1 cellular context compared by ENCODE assay signal in the genomic region with DNA sequence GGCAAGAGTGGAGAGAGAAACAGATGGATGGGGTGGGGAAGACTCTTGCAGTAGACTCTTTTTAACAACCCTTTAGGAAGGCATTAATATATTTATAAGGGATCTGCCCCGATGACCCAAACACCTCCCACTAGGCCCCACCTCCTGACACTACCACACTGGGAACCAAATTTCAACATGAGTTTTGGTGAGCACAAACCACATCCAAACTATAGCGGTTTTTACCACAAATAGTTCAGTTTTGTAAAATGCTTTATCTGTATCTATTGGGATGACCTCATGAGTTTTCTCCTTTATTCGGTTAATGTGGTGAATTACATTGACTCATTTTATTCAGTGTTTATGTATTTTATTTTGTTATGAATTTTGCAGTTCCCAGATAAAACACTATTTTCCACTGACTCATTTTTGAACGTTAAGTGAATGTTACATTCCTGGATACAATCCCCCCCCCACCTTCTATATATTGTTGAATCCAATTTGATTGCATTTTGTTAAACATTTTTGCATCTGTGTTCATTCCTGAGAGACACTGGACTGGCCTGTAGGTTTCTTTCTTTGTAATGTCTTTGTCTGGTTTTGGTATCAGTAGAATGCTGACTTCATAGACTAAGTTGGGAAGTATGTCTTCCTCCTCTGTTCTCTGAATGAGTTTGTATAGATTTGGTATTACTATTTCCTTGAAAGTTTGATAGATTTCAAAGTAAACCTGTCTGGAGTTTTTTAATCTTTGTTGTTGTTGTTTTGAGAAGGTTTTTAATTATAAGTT.
A peak's percentile ranks its signal among the peaks of the same experiment; 100 is the strongest.
TF ChIP-seq lines count a peak whose summit lies in the region.

No MANE protein-coding gene starts in this region.

TF ChIP-seq in GM12878, 131 proteins besides CTCF, POLR2A, EP300 and RAD21 (continued from another document):
- TF ChIP-seq CEBPZ (IDR thresholded peaks at IDR 0.05; ENCODE audit: low read depth, low read length): no peak
- TF ChIP-seq, protein P1, sequence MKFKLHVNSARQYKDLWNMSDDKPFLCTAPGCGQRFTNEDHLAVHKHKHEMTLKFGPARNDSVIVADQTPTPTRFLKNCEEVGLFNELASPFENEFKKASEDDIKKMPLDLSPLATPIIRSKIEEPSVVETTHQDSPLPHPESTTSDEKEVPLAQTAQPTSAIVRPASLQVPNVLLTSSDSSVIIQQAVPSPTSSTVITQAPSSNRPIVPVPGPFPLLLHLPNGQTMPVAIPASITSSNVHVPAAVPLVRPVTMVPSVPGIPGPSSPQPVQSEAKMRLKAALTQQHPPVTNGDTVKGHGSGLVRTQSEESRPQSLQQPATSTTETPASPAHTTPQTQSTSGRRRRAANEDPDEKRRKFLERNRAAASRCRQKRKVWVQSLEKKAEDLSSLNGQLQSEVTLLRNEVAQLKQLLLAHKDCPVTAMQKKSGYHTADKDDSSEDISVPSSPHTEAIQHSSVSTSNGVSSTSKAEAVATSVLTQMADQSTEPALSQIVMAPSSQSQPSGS (IDR thresholded peaks at IDR 0.05; ENCODE audit: low read length): peak; percentile 29; the same call in 1 of the 2 replicates
- peak; percentile 66 for TF ChIP-seq JUNB (IDR thresholded peaks at IDR 0.05)
- TF ChIP-seq, protein P2, sequence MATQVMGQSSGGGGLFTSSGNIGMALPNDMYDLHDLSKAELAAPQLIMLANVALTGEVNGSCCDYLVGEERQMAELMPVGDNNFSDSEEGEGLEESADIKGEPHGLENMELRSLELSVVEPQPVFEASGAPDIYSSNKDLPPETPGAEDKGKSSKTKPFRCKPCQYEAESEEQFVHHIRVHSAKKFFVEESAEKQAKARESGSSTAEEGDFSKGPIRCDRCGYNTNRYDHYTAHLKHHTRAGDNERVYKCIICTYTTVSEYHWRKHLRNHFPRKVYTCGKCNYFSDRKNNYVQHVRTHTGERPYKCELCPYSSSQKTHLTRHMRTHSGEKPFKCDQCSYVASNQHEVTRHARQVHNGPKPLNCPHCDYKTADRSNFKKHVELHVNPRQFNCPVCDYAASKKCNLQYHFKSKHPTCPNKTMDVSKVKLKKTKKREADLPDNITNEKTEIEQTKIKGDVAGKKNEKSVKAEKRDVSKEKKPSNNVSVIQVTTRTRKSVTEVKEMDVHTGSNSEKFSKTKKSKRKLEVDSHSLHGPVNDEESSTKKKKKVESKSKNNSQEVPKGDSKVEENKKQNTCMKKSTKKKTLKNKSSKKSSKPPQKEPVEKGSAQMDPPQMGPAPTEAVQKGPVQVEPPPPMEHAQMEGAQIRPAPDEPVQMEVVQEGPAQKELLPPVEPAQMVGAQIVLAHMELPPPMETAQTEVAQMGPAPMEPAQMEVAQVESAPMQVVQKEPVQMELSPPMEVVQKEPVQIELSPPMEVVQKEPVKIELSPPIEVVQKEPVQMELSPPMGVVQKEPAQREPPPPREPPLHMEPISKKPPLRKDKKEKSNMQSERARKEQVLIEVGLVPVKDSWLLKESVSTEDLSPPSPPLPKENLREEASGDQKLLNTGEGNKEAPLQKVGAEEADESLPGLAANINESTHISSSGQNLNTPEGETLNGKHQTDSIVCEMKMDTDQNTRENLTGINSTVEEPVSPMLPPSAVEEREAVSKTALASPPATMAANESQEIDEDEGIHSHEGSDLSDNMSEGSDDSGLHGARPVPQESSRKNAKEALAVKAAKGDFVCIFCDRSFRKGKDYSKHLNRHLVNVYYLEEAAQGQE (IDR thresholded peaks at IDR 0.05; ENCODE audit: low read depth, low read length): no peak
- no peak for TF ChIP-seq STAT1 (conservative IDR thresholded peaks at IDR 0.05)
- TF ChIP-seq SIX5 (IDR thresholded peaks at IDR 0.05; ENCODE audit: low read depth, low read length, severe bottlenecking): no peak
- TF ChIP-seq ZNF384 (IDR thresholded peaks at IDR 0.05; ENCODE audit: borderline replicate concordance, low read depth, low read length): no peak
- TF ChIP-seq CEBPB (IDR thresholded peaks at IDR 0.05; ENCODE audit: borderline replicate concordance in 1 of 2, low read depth in 2 of 2, low read length in 2 of 2): 0 out of 4 replicates have a peak, but pooled peaks of 1 of the 2 experiments have one; percentile 32
- TF ChIP-seq ZZZ3 (IDR thresholded peaks at IDR 0.05; ENCODE audit: control insufficient read depth, insufficient read length, low read depth): no peak
- TF ChIP-seq NFIC (IDR thresholded peaks at IDR 0.05; ENCODE audit: low read depth, low read length): peak; percentile 24; the same call in 1 of the 2 replicates
- no peak for TF ChIP-seq NFYA (IDR thresholded peaks at IDR 0.05; ENCODE audit: borderline replicate concordance, low read depth, low read length)
- 0 out of 2 replicates have a peak, but pooled peaks have one; percentile 20 for TF ChIP-seq MEF2A (IDR thresholded peaks at IDR 0.05; ENCODE audit: insufficient read depth, low read depth, low read length)
